ENCODE assay signal across 1 cellular context in the genomic region with DNA sequence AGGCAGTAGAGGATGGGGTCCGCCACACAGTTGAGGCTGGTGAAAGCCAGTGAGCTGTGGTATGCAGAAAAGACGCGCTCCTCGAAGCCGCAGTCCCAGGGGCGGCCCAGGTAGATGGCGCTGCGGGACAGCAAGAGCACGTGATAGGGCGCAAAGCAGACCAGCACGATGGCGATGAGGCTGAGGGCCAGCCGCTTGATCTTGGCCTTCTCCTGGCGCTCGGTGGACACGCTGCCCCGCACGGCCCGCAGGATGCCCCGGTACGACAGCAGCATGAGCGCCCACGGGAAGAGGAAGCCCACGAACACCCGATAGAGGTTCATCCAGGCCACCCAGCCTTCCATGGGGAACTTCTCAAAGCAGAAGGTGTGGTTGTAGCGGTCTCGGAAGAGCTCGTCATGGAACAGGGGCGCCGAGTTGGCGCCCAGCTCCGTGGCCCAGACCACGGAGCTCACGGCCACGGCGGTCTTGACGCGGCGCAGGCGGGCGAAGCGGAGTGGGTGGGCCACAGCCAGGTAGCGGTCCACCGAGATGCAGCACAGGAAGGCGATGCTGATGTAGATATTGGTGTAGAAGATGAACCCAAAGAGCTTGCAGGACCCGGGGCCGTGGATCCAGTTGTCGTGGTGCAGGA.
A peak's percentile ranks its signal among the peaks of the same experiment; 100 is the strongest.
TF ChIP-seq lines count a peak whose summit lies in the region.

No MANE protein-coding gene starts in this region.

TF ChIP-seq in K562, 482 proteins besides CTCF, POLR2A, EP300 and RAD21 (continued from another document):
- TF ChIP-seq TFAP4 (CRISPR knock-in tag; IDR thresholded peaks at IDR 0.05; ENCODE audit: borderline replicate concordance) (peak; percentile 66; the same call in 1 of the 2 replicates), ZNF217 (CRISPR knock-in tag; IDR thresholded peaks at IDR 0.05) (no peak), ZNF253 (CRISPR knock-in tag; conservative IDR thresholded peaks at IDR 0.05) (no peak), CBFB (CRISPR knock-in tag; IDR thresholded peaks at IDR 0.05) (peak; percentile 87), ZNF280B (CRISPR knock-in tag; IDR thresholded peaks at IDR 0.05) (no peak), HDAC8 (tag; IDR thresholded peaks at IDR 0.05) (peak; percentile 70; the same call in 1 of the 2 replicates), SMARCC2 (IDR thresholded peaks at IDR 0.05; ENCODE audit: low read depth) (peak; percentile 89), MXI1 (IDR thresholded peaks at IDR 0.05; ENCODE audit: low read depth, low read length) (no peak), SREBF1 (IDR thresholded peaks at IDR 0.05; ENCODE audit: borderline replicate concordance, low read depth, low read length) (no peak), ZNF280A (IDR thresholded peaks at IDR 0.05; ENCODE audit: low read depth, partially characterized antibody) (no peak), ZNF23 (CRISPR knock-in tag; IDR thresholded peaks at IDR 0.05) (no peak), PTTG1 (tag; IDR thresholded peaks at IDR 0.05; ENCODE audit: low read depth) (no peak), ZNF263 (CRISPR knock-in tag; IDR thresholded peaks at IDR 0.05; ENCODE audit: borderline replicate concordance) (peak; percentile 23; the same call in 1 of the 2 replicates), HNRNPH1 (optimal IDR thresholded peaks at IDR 0.05; ENCODE audit: low read depth, low read length) (no peak), NONO (IDR thresholded peaks at IDR 0.05; ENCODE audit: low read depth in 2 of 2, low read length in 1 of 2) (0 out of 4 replicates have a peak, but pooled peaks of 1 of the 2 experiments have one; percentile 19), U2AF2 (optimal IDR thresholded peaks at IDR 0.05; ENCODE audit: low read depth, low read length) (no peak), HMG20A (CRISPR knock-in tag; conservative IDR thresholded peaks at IDR 0.05) (no peak), GABPA (tag; conservative IDR thresholded peaks at IDR 0.05; ENCODE audit: low read depth) (no peak), ZNF512 (tag; IDR thresholded peaks at IDR 0.05) (no peak), ESRRA (IDR thresholded peaks at IDR 0.05; ENCODE audit: borderline replicate concordance, low read depth) (peak; percentile 67; the same call in 1 of the 2 replicates), CSDE1 (IDR thresholded peaks at IDR 0.05) (no peak), MTA3 (IDR thresholded peaks at IDR 0.05; ENCODE audit: borderline replicate concordance) (peak; percentile 54; the same call in 1 of the 2 replicates), DDX20 (tag; IDR thresholded peaks at IDR 0.05; ENCODE audit: low read depth) (no peak), TCFL5 (CRISPR knock-in tag; conservative IDR thresholded peaks at IDR 0.05) (no peak), ZNF347 (CRISPR knock-in tag; IDR thresholded peaks at IDR 0.05; ENCODE audit: low read depth) (no peak), RBM39 (optimal IDR thresholded peaks at IDR 0.05; ENCODE audit: low read depth, low read length) (no peak), KDM4B (IDR thresholded peaks at IDR 0.05; ENCODE audit: borderline replicate concordance in 2 of 2, low read depth in 1 of 2) (no peak), ZSCAN29 (IDR thresholded peaks at IDR 0.05) (no peak), ZNF76 (CRISPR knock-in tag; IDR thresholded peaks at IDR 0.05; ENCODE audit: borderline replicate concordance) (0 out of 2 replicates have a peak, but pooled peaks have one; percentile 23), MAFF (IDR thresholded peaks at IDR 0.05; ENCODE audit: low read length) (no peak), IFI16 (CRISPR knock-in tag; IDR thresholded peaks at IDR 0.05) (no peak), SAFB (IDR thresholded peaks at IDR 0.05; ENCODE audit: borderline replicate concordance, low read depth, low read length) (no peak), IRF2 (CRISPR knock-in tag; IDR thresholded peaks at IDR 0.05) (no peak), FOXP1 (CRISPR knock-in tag; IDR thresholded peaks at IDR 0.05) (peak; percentile 66; the same call in 1 of the 2 replicates), RBM25 (IDR thresholded peaks at IDR 0.05; ENCODE audit: low read depth, low read length, severe bottlenecking) (no peak), ZNF780A (CRISPR knock-in tag; IDR thresholded peaks at IDR 0.05) (no peak), GTF2E2 (tag; IDR thresholded peaks at IDR 0.05) (no peak), FOSL1 (tag; conservative IDR thresholded peaks at IDR 0.05) (no peak), NFE2L1 (tag; IDR thresholded peaks at IDR 0.05; ENCODE audit: borderline replicate concordance, low read depth) (no peak), RBBP5 (IDR thresholded peaks at IDR 0.05; ENCODE audit: borderline replicate concordance, insufficient read depth, low read length, poor library complexity, severe bottlenecking) (no peak), GTF2A2 (tag; IDR thresholded peaks at IDR 0.05) (no peak), ELF2 (CRISPR knock-in tag; IDR thresholded peaks at IDR 0.05) (no peak), MLX (CRISPR knock-in tag; conservative IDR thresholded peaks at IDR 0.05) (no peak), HSF4 (CRISPR knock-in tag; IDR thresholded peaks at IDR 0.05; ENCODE audit: borderline replicate concordance) (no peak), NFE2 (IDR thresholded peaks at IDR 0.05; ENCODE audit: low read depth) (no peak), SAP30 (IDR thresholded peaks at IDR 0.05; ENCODE audit: borderline replicate concordance, insufficient read depth, low read depth, low read length, poor library complexity, severe bottlenecking) (no peak), SIX5 (IDR thresholded peaks at IDR 0.05; ENCODE audit: borderline replicate concordance in 1 of 2, insufficient read depth in 1 of 2, low read depth in 1 of 2, low read length in 2 of 2) (no peak), MEF2A (IDR thresholded peaks at IDR 0.05; ENCODE audit: control insufficient read depth, low read depth, low read length) (no peak), PHF20 (IDR thresholded peaks at IDR 0.05; ENCODE audit: partially characterized antibody) (peak; percentile 42), UBTF (IDR thresholded peaks at IDR 0.05; ENCODE audit: borderline replicate concordance in 1 of 2, low read depth in 2 of 2, low read length in 2 of 2) (peak in 1 of 2 experiments; percentile 73; a peak in 1 of 4 replicates), ATF2 (CRISPR knock-in tag; IDR thresholded peaks at IDR 0.05) (no peak)
- TF ChIP-seq, protein P1, sequence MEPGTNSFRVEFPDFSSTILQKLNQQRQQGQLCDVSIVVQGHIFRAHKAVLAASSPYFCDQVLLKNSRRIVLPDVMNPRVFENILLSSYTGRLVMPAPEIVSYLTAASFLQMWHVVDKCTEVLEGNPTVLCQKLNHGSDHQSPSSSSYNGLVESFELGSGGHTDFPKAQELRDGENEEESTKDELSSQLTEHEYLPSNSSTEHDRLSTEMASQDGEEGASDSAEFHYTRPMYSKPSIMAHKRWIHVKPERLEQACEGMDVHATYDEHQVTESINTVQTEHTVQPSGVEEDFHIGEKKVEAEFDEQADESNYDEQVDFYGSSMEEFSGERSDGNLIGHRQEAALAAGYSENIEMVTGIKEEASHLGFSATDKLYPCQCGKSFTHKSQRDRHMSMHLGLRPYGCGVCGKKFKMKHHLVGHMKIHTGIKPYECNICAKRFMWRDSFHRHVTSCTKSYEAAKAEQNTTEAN (CRISPR knock-in tag; IDR thresholded peaks at IDR 0.05) = no peak
